ENCODE assay signal across 2 cellular contexts in genomic region chr6:24963887-24964570, GRCh38.
TF ChIP-seq lines count a peak whose summit lies in the region.

No MANE protein-coding gene starts in this region.

TF ChIP-seq in HEK293, 187 proteins besides CTCF, POLR2A, EP300 and RAD21:
- TF ChIP-seq ZNF133 (tag by site-specific recombination; IDR thresholded peaks at IDR 0.05) (peak; percentile 55; the same call in 1 of the 2 replicates), ZFP3 (tag by site-specific recombination; IDR thresholded peaks at IDR 0.05; ENCODE audit: low read depth) (no peak), ZNF518A (tag by site-specific recombination; conservative IDR thresholded peaks at IDR 0.05; ENCODE audit: low read depth) (no peak), OVOL3 (tag by site-specific recombination; IDR thresholded peaks at IDR 0.05) (no peak), ZNF138 (tag by site-specific recombination; IDR thresholded peaks at IDR 0.05; ENCODE audit: borderline replicate concordance) (no peak), ZNF362 (tag by site-specific recombination; IDR thresholded peaks at IDR 0.05) (no peak), ZNF654 (tag by site-specific recombination; IDR thresholded peaks at IDR 0.05; ENCODE audit: low read depth) (no peak)

TF ChIP-seq in H1, 55 proteins besides CTCF, POLR2A, EP300 and RAD21:
- no peak for TF ChIP-seq CBX8 (IDR thresholded peaks at IDR 0.05; ENCODE audit: borderline replicate concordance, low read depth, low read length)
- TF ChIP-seq TBP (IDR thresholded peaks at IDR 0.05; ENCODE audit: low read depth, low read length), result no peak
- TF ChIP-seq TAF7 (optimal IDR thresholded peaks at IDR 0.05; ENCODE audit: borderline replicate concordance, low read depth, low read length), result no peak
- no peak for TF ChIP-seq FOSL1 (IDR thresholded peaks at IDR 0.05; ENCODE audit: insufficient read depth, low read depth, low read length)
